ENCODE assay signal across 1 cellular context in genomic region chr3:152650177-152650576, GRCh38.
TF ChIP-seq lines count a peak whose summit lies in the region.

No MANE protein-coding gene starts in this region.

TF ChIP-seq in K562, 482 proteins besides CTCF, POLR2A, EP300 and RAD21 (continued from another document):
- no peak for TF ChIP-seq DLX4 (CRISPR knock-in tag; IDR thresholded peaks at IDR 0.05)
- no peak for TF ChIP-seq EGR1 (conservative IDR thresholded peaks at IDR 0.05)
- TF ChIP-seq ZKSCAN3 (CRISPR knock-in tag; IDR thresholded peaks at IDR 0.05) = no peak
- TF ChIP-seq, protein P1, sequence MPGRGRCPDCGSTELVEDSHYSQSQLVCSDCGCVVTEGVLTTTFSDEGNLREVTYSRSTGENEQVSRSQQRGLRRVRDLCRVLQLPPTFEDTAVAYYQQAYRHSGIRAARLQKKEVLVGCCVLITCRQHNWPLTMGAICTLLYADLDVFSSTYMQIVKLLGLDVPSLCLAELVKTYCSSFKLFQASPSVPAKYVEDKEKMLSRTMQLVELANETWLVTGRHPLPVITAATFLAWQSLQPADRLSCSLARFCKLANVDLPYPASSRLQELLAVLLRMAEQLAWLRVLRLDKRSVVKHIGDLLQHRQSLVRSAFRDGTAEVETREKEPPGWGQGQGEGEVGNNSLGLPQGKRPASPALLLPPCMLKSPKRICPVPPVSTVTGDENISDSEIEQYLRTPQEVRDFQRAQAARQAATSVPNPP (IDR thresholded peaks at IDR 0.05; ENCODE audit: borderline replicate concordance, insufficient read depth, insufficient read length) = no peak
- no peak for TF ChIP-seq ZBTB8A (IDR thresholded peaks at IDR 0.05; ENCODE audit: partially characterized antibody)
- TF ChIP-seq MTA2 (IDR thresholded peaks at IDR 0.05; ENCODE audit: low read depth) = no peak
- no peak for TF ChIP-seq KLF16 (IDR thresholded peaks at IDR 0.05)
- no peak for TF ChIP-seq CBX5 (IDR thresholded peaks at IDR 0.05; ENCODE audit: borderline replicate concordance, low read depth)
TF ChIP-seq in K562: peak in this region for 0.
